1 cellular context compared by ENCODE assay signal in the genomic region with DNA sequence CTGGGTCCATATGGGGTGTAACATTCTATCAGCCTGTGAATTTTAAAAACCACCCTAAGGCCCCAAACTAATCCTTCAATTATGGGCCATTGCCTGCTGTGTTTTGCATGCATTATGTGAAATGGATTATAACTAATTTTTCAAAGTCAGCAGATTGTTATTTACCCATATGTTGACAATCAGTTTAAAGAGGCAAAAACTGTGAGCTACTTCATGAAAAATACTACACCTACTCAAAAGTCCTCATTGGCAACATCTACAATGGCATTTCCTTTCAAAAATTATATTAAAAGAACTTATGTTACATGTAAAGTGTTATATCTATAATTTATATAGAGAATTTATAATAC.
TF ChIP-seq lines count a peak whose summit lies in the region.

No MANE protein-coding gene starts in this region.

TF ChIP-seq in K562, 482 proteins besides CTCF, POLR2A, EP300 and RAD21:
- TF ChIP-seq MTA2 (IDR thresholded peaks at IDR 0.05; ENCODE audit: low read depth) = no peak
- TF ChIP-seq FOXJ3 (CRISPR knock-in tag; IDR thresholded peaks at IDR 0.05) = no peak
- TF ChIP-seq C11orf30 (IDR thresholded peaks at IDR 0.05; ENCODE audit: low read depth) = peak; percentile 83
- TF ChIP-seq, protein P1, sequence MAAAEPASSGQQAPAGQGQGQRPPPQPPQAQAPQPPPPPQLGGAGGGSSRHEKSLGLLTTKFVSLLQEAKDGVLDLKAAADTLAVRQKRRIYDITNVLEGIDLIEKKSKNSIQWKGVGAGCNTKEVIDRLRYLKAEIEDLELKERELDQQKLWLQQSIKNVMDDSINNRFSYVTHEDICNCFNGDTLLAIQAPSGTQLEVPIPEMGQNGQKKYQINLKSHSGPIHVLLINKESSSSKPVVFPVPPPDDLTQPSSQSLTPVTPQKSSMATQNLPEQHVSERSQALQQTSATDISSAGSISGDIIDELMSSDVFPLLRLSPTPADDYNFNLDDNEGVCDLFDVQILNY (CRISPR knock-in tag; IDR thresholded peaks at IDR 0.05) = no peak
- TF ChIP-seq, protein P2, sequence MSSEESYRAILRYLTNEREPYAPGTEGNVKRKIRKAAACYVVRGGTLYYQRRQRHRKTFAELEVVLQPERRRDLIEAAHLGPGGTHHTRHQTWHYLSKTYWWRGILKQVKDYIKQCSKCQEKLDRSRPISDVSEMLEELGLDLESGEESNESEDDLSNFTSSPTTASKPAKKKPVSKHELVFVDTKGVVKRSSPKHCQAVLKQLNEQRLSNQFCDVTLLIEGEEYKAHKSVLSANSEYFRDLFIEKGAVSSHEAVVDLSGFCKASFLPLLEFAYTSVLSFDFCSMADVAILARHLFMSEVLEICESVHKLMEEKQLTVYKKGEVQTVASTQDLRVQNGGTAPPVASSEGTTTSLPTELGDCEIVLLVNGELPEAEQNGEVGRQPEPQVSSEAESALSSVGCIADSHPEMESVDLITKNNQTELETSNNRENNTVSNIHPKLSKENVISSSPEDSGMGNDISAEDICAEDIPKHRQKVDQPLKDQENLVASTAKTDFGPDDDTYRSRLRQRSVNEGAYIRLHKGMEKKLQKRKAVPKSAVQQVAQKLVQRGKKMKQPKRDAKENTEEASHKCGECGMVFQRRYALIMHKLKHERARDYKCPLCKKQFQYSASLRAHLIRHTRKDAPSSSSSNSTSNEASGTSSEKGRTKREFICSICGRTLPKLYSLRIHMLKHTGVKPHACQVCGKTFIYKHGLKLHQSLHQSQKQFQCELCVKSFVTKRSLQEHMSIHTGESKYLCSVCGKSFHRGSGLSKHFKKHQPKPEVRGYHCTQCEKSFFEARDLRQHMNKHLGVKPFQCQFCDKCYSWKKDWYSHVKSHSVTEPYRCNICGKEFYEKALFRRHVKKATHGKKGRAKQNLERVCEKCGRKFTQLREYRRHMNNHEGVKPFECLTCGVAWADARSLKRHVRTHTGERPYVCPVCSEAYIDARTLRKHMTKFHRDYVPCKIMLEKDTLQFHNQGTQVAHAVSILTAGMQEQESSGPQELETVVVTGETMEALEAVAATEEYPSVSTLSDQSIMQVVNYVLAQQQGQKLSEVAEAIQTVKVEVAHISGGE (CRISPR knock-in tag; IDR thresholded peaks at IDR 0.05) = no peak
- TF ChIP-seq, protein P3, sequence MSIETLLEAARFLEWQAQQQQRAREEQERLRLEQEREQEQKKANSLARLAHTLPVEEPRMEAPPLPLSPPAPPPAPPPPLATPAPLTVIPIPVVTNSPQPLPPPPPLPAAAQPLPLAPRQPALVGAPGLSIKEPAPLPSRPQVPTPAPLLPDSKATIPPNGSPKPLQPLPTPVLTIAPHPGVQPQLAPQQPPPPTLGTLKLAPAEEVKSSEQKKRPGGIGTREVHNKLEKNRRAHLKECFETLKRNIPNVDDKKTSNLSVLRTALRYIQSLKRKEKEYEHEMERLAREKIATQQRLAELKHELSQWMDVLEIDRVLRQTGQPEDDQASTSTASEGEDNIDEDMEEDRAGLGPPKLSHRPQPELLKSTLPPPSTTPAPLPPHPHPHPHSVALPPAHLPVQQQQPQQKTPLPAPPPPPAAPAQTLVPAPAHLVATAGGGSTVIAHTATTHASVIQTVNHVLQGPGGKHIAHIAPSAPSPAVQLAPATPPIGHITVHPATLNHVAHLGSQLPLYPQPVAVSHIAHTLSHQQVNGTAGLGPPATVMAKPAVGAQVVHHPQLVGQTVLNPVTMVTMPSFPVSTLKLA (conservative IDR thresholded peaks at IDR 0.05) = 0 out of 4 replicates have a peak, but pooled peaks of 1 of the 2 experiments have one; percentile 28
- no peak for TF ChIP-seq ZKSCAN8 (CRISPR knock-in tag; IDR thresholded peaks at IDR 0.05)
- TF ChIP-seq, protein P4, sequence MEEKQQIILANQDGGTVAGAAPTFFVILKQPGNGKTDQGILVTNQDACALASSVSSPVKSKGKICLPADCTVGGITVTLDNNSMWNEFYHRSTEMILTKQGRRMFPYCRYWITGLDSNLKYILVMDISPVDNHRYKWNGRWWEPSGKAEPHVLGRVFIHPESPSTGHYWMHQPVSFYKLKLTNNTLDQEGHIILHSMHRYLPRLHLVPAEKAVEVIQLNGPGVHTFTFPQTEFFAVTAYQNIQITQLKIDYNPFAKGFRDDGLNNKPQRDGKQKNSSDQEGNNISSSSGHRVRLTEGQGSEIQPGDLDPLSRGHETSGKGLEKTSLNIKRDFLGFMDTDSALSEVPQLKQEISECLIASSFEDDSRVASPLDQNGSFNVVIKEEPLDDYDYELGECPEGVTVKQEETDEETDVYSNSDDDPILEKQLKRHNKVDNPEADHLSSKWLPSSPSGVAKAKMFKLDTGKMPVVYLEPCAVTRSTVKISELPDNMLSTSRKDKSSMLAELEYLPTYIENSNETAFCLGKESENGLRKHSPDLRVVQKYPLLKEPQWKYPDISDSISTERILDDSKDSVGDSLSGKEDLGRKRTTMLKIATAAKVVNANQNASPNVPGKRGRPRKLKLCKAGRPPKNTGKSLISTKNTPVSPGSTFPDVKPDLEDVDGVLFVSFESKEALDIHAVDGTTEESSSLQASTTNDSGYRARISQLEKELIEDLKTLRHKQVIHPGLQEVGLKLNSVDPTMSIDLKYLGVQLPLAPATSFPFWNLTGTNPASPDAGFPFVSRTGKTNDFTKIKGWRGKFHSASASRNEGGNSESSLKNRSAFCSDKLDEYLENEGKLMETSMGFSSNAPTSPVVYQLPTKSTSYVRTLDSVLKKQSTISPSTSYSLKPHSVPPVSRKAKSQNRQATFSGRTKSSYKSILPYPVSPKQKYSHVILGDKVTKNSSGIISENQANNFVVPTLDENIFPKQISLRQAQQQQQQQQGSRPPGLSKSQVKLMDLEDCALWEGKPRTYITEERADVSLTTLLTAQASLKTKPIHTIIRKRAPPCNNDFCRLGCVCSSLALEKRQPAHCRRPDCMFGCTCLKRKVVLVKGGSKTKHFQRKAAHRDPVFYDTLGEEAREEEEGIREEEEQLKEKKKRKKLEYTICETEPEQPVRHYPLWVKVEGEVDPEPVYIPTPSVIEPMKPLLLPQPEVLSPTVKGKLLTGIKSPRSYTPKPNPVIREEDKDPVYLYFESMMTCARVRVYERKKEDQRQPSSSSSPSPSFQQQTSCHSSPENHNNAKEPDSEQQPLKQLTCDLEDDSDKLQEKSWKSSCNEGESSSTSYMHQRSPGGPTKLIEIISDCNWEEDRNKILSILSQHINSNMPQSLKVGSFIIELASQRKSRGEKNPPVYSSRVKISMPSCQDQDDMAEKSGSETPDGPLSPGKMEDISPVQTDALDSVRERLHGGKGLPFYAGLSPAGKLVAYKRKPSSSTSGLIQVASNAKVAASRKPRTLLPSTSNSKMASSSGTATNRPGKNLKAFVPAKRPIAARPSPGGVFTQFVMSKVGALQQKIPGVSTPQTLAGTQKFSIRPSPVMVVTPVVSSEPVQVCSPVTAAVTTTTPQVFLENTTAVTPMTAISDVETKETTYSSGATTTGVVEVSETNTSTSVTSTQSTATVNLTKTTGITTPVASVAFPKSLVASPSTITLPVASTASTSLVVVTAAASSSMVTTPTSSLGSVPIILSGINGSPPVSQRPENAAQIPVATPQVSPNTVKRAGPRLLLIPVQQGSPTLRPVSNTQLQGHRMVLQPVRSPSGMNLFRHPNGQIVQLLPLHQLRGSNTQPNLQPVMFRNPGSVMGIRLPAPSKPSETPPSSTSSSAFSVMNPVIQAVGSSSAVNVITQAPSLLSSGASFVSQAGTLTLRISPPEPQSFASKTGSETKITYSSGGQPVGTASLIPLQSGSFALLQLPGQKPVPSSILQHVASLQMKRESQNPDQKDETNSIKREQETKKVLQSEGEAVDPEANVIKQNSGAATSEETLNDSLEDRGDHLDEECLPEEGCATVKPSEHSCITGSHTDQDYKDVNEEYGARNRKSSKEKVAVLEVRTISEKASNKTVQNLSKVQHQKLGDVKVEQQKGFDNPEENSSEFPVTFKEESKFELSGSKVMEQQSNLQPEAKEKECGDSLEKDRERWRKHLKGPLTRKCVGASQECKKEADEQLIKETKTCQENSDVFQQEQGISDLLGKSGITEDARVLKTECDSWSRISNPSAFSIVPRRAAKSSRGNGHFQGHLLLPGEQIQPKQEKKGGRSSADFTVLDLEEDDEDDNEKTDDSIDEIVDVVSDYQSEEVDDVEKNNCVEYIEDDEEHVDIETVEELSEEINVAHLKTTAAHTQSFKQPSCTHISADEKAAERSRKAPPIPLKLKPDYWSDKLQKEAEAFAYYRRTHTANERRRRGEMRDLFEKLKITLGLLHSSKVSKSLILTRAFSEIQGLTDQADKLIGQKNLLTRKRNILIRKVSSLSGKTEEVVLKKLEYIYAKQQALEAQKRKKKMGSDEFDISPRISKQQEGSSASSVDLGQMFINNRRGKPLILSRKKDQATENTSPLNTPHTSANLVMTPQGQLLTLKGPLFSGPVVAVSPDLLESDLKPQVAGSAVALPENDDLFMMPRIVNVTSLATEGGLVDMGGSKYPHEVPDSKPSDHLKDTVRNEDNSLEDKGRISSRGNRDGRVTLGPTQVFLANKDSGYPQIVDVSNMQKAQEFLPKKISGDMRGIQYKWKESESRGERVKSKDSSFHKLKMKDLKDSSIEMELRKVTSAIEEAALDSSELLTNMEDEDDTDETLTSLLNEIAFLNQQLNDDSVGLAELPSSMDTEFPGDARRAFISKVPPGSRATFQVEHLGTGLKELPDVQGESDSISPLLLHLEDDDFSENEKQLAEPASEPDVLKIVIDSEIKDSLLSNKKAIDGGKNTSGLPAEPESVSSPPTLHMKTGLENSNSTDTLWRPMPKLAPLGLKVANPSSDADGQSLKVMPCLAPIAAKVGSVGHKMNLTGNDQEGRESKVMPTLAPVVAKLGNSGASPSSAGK (IDR thresholded peaks at IDR 0.05) = 0 out of 2 replicates have a peak, but pooled peaks have one; percentile 2
- no peak for TF ChIP-seq BRCA1 (IDR thresholded peaks at IDR 0.05)
- no peak for TF ChIP-seq BRCA1 (CRISPR knock-in tag; IDR thresholded peaks at IDR 0.05)
- no peak for TF ChIP-seq GATA2 (CRISPR knock-in tag; IDR thresholded peaks at IDR 0.05)
- TF ChIP-seq, protein P5, sequence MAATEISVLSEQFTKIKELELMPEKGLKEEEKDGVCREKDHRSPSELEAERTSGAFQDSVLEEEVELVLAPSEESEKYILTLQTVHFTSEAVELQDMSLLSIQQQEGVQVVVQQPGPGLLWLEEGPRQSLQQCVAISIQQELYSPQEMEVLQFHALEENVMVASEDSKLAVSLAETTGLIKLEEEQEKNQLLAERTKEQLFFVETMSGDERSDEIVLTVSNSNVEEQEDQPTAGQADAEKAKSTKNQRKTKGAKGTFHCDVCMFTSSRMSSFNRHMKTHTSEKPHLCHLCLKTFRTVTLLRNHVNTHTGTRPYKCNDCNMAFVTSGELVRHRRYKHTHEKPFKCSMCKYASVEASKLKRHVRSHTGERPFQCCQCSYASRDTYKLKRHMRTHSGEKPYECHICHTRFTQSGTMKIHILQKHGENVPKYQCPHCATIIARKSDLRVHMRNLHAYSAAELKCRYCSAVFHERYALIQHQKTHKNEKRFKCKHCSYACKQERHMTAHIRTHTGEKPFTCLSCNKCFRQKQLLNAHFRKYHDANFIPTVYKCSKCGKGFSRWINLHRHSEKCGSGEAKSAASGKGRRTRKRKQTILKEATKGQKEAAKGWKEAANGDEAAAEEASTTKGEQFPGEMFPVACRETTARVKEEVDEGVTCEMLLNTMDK (IDR thresholded peaks at IDR 0.05; ENCODE audit: borderline replicate concordance, insufficient read depth, low read depth, low read length, poor library complexity, severe bottlenecking) = no peak
- TF ChIP-seq, protein P6, sequence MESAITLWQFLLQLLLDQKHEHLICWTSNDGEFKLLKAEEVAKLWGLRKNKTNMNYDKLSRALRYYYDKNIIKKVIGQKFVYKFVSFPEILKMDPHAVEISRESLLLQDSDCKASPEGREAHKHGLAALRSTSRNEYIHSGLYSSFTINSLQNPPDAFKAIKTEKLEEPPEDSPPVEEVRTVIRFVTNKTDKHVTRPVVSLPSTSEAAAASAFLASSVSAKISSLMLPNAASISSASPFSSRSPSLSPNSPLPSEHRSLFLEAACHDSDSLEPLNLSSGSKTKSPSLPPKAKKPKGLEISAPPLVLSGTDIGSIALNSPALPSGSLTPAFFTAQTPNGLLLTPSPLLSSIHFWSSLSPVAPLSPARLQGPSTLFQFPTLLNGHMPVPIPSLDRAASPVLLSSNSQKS (CRISPR knock-in tag; IDR thresholded peaks at IDR 0.05) = no peak
- TF ChIP-seq NFATC3 (IDR thresholded peaks at IDR 0.05) = no peak
- no peak for TF ChIP-seq TAF15 (IDR thresholded peaks at IDR 0.05; ENCODE audit: low read depth, low read length)
- TF ChIP-seq HNRNPH1 (optimal IDR thresholded peaks at IDR 0.05; ENCODE audit: low read depth, low read length) = no peak
- TF ChIP-seq, protein P7, sequence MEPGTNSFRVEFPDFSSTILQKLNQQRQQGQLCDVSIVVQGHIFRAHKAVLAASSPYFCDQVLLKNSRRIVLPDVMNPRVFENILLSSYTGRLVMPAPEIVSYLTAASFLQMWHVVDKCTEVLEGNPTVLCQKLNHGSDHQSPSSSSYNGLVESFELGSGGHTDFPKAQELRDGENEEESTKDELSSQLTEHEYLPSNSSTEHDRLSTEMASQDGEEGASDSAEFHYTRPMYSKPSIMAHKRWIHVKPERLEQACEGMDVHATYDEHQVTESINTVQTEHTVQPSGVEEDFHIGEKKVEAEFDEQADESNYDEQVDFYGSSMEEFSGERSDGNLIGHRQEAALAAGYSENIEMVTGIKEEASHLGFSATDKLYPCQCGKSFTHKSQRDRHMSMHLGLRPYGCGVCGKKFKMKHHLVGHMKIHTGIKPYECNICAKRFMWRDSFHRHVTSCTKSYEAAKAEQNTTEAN (CRISPR knock-in tag; IDR thresholded peaks at IDR 0.05) = no peak
- TF ChIP-seq JUND (IDR thresholded peaks at IDR 0.05; ENCODE audit: borderline replicate concordance, low read depth, low read length) = no peak
- no peak for TF ChIP-seq JUND (tag; IDR thresholded peaks at IDR 0.05; ENCODE audit: borderline replicate concordance, low read depth, low read length)
- TF ChIP-seq MAFF (IDR thresholded peaks at IDR 0.05; ENCODE audit: low read length) = peak; percentile 42
- no peak for TF ChIP-seq KDM4B (IDR thresholded peaks at IDR 0.05; ENCODE audit: borderline replicate concordance in 2 of 2, low read depth in 1 of 2)
- TF ChIP-seq THRAP3 (IDR thresholded peaks at IDR 0.05; ENCODE audit: borderline replicate concordance) = no peak
- no peak for TF ChIP-seq STAT5A (IDR thresholded peaks at IDR 0.05; ENCODE audit: borderline replicate concordance, low read length)
- no peak for TF ChIP-seq HSF4 (CRISPR knock-in tag; IDR thresholded peaks at IDR 0.05; ENCODE audit: borderline replicate concordance)
- no peak for TF ChIP-seq ZNF282 (CRISPR knock-in tag; IDR thresholded peaks at IDR 0.05)
- TF ChIP-seq EP400 (IDR thresholded peaks at IDR 0.05) = no peak
- no peak for TF ChIP-seq MED1 (CRISPR knock-in tag; IDR thresholded peaks at IDR 0.05; ENCODE audit: borderline replicate concordance)
- TF ChIP-seq SRF (CRISPR knock-in tag; IDR thresholded peaks at IDR 0.05) = 0 out of 4 replicates have a peak, but pooled peaks of 1 of the 2 experiments have one; percentile 18
- TF ChIP-seq ZNF584 (CRISPR knock-in tag; IDR thresholded peaks at IDR 0.05; ENCODE audit: low read depth) = no peak
- TF ChIP-seq, protein P8, sequence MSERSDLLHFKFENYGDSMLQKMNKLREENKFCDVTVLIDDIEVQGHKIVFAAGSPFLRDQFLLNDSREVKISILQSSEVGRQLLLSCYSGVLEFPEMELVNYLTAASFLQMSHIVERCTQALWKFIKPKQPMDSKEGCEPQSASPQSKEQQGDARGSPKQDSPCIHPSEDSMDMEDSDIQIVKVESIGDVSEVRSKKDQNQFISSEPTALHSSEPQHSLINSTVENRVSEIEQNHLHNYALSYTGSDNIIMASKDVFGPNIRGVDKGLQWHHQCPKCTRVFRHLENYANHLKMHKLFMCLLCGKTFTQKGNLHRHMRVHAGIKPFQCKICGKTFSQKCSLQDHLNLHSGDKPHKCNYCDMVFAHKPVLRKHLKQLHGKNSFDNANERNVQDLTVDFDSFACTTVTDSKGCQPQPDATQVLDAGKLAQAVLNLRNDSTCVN (CRISPR knock-in tag; IDR thresholded peaks at IDR 0.05) = no peak
- TF ChIP-seq ZNF316 (IDR thresholded peaks at IDR 0.05) = peak; percentile 86
- TF ChIP-seq CC2D1A (IDR thresholded peaks at IDR 0.05) = no peak
- peak; percentile 74 for TF ChIP-seq MAFG (tag; conservative IDR thresholded peaks at IDR 0.05)
